ENCODE assay signal across 9 cellular contexts in the genomic region with DNA sequence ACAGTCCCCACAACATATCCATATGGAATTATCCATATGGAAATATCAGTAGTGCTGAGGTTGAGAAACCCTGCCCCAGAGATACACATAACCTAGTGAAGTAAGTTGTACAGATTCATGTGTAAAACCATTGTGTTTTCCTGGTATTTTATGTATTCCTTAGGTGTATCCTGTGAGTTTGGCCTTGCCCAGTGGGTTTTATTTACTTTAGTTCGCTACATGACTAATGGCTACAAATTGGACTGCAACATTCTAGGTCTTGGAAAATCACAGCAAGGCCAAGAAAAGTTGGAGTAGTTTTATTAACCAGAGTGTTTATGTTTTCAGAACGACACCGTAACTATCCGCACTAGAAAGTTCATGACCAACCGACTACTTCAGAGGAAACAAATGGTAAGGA. TPM values are rescaled to one million over a fixed set of nuclear protein-coding genes. Genes with fewer than 3 reads are reported as not detected.
DNase-seq lines count a peak whose midpoint lies in the region; ATAC-seq and TF ChIP-seq lines count a peak whose summit lies in the region.
"Had no signal": no experiment of that assay in that cellular context is flagged by ENCODE, and none has a peak within 500 bp of the region (broad histone marks: within the 10 kb centered on the region; RNA-seq: fewer than 3 reads in every experiment).

No MANE protein-coding gene starts in this region.

- ATAC-seq in DND-41 (ENCODE audit: insufficient read depth, low read depth) (no peak), PC-3 (peak; percentile 19), GM18502 (IDR thresholded peaks at IDR 0.05; ENCODE audit: poor library complexity, unreplicated experiment) (no peak), GM21367 (IDR thresholded peaks at IDR 0.05; ENCODE audit: unreplicated experiment) (no peak)

- H3K36me3 Mint-ChIP-seq in endodermal cell (ENCODE audit: low read depth) (peaks cover 50% of the 10 kb centered on the region), osteocyte (ENCODE audit: unreplicated experiment) (peaks cover 37% of the 10 kb centered on the region)

- H3K27me3 ChIP-seq in DND-41 (ENCODE audit: insufficient read depth, low read length, poor library complexity) (no peaks in the 10 kb centered on the region), PC-3 (ENCODE audit: low read length) (no peaks in the 10 kb centered on the region), endodermal cell (ENCODE audit: control insufficient read depth, insufficient read depth, low read length, poor library complexity, severe bottlenecking) (no peaks in the 10 kb centered on the region)

- CTCF ChIA-PET in PC-3 (lab: Charles Lee), result no interaction called here

- peak overlapping the region; percentile 67 for H3K9ac ChIP-seq in DND-41 (ENCODE audit: low read depth, low read length)
- peak overlapping the region; percentile 83 for H3K9ac ChIP-seq in PC-3 (ENCODE audit: low read length)
- peak overlapping the region; percentile 80 for H3K9ac ChIP-seq in endodermal cell (ENCODE audit: extremely low read depth, low read length, poor library complexity, severe bottlenecking)

- H2AFZ ChIP-seq in DND-41 (ENCODE audit: low read depth, low read length), result no peak overlapping the region
- H2AFZ ChIP-seq in PC-3 (ENCODE audit: low read length), result no peak overlapping the region

- peaks cover 47% of the 10 kb centered on the region for H3F3A ChIP-seq in PC-3 (ENCODE audit: low read length, unreplicated experiment)

- H3K79me2 ChIP-seq in DND-41 (ENCODE audit: insufficient read depth, low read length) (peaks cover 63% of the 10 kb centered on the region), PC-3 (ENCODE audit: low read length) (peaks cover 64% of the 10 kb centered on the region)

- POLR2A ChIA-PET in PC-3 (lab: Charles Lee; ENCODE audit: unreplicated experiment), result no interaction called here

- 90 to 96% methylated on average over 4 to 5 of the region's 5 CpGs for WGBS in endodermal cell (ENCODE audit: insufficient coverage in 1 of 2, insufficient read length in 1 of 2), 2 experiments

- H3K36me3 ChIP-seq in DND-41 (ENCODE audit: insufficient read depth, low read length) (peaks cover 57% of the 10 kb centered on the region), PC-3 (ENCODE audit: low read depth, low read length) (peaks cover 59% of the 10 kb centered on the region), endodermal cell (ENCODE audit: control insufficient read depth, insufficient read depth, low read length) (peaks cover 53% of the 10 kb centered on the region)

- H3K4me3 ChIP-seq in DND-41 (ENCODE audit: low read depth in 1 of 2, low read length in 2 of 2) (peak overlapping the region; percentile 95 to 96; a peak in 3 of 4 replicates), PC-3 (ENCODE audit: low read length) (peak overlapping the region; percentile 65), endodermal cell (ENCODE audit: low read length) (peak overlapping the region; percentile 98)

- no peaks in the 10 kb centered on the region for H3K9me2 ChIP-seq in PC-3 (replicated peaks; ENCODE audit: low read length)

- no TSS peak for BruUV-seq in PC-3 (replicated peaks; lab: Mats Ljungman, UMichigan)

- H3K4me2 ChIP-seq in DND-41 (ENCODE audit: insufficient read depth, low read length) (peak overlapping the region; percentile 90), PC-3 (ENCODE audit: low read length) (peak overlapping the region; percentile 76)

- intact Hi-C loops in PC-3 (cut with micrococcal nuclease), result no loop called here

- H3K27me3 Mint-ChIP-seq in endodermal cell (ENCODE audit: insufficient read depth), result no peaks in the 10 kb centered on the region
- no peaks in the 10 kb centered on the region for H3K27me3 Mint-ChIP-seq in osteocyte (ENCODE audit: unreplicated experiment)

- H3K27ac Mint-ChIP-seq in endodermal cell, result peak overlapping the region; percentile 76
- peak overlapping the region; percentile 74 for H3K27ac Mint-ChIP-seq in osteocyte (ENCODE audit: unreplicated experiment)

- H3K9me3 Mint-ChIP-seq in endodermal cell, result no peaks in the 10 kb centered on the region
- no peaks in the 10 kb centered on the region for H3K9me3 Mint-ChIP-seq in osteocyte (ENCODE audit: unreplicated experiment)

- H3K9me3 ChIP-seq in DND-41 (ENCODE audit: insufficient read depth, low read length, severe bottlenecking) (no peaks in the 10 kb centered on the region), PC-3 (ENCODE audit: low read length) (no peaks in the 10 kb centered on the region), endodermal cell (ENCODE audit: control insufficient read depth, low read length) (no peaks in the 10 kb centered on the region)

- H3K4me3 Mint-ChIP-seq in endodermal cell (peak overlapping the region; percentile 93), osteocyte (ENCODE audit: unreplicated experiment) (peak overlapping the region; percentile 85)

- H3K4me1 Mint-ChIP-seq in endodermal cell (peaks cover 35% of the 10 kb centered on the region), osteocyte (ENCODE audit: unreplicated experiment) (peaks cover 30% of the 10 kb centered on the region)

- H4K20me1 ChIP-seq in DND-41 (ENCODE audit: insufficient read depth, low read length) (peaks cover 55% of the 10 kb centered on the region), PC-3 (ENCODE audit: low read length) (peaks cover 59% of the 10 kb centered on the region)

- no peak for DNase-seq in DND-41
- peak; percentile 86 for DNase-seq in PC-3
- no peak for DNase-seq in endodermal cell
- no peak for DNase-seq in osteocyte (ENCODE audit: extremely low spot score, unreplicated experiment)
- DNase-seq in SHP77 (lab: John Stamatoyannopoulos, UW), result no peak
- DNase-seq in midbrain (lab: John Stamatoyannopoulos, UW), result no peak
- DNase-seq: NCI-H2171 had no signal

- H3K4me1 ChIP-seq in DND-41 (ENCODE audit: insufficient read depth, low read length), result peaks cover 61% of the 10 kb centered on the region
- H3K4me1 ChIP-seq in PC-3 (ENCODE audit: insufficient read depth, low read length), result peaks cover 43% of the 10 kb centered on the region
- peaks cover 23% of the 10 kb centered on the region for H3K4me1 ChIP-seq in endodermal cell (ENCODE audit: control insufficient read depth, insufficient read depth, low read length)

- TF ChIP-seq CTCF in DND-41 (IDR thresholded peaks at IDR 0.05; ENCODE audit: borderline replicate concordance, extremely low read depth, low read length, poor library complexity, severe bottlenecking), result no peak
- TF ChIP-seq CTCF in PC-3 (conservative IDR thresholded peaks at IDR 0.05; ENCODE audit: low read depth, low read length), result no peak
- no peak for TF ChIP-seq CTCF in endodermal cell (conservative IDR thresholded peaks at IDR 0.05)
- no peak for TF ChIP-seq CTCF in osteocyte (IDR thresholded peaks at IDR 0.05)

- H3K27ac ChIP-seq in DND-41 (ENCODE audit: low read length) (peak overlapping the region; percentile 96), PC-3 (ENCODE audit: low read length) (peak overlapping the region; percentile 22), endodermal cell (ENCODE audit: low read depth, low read length) (no peak overlapping the region)

RNA-seq across cellular contexts. Expression of a gene that starts 1.4 kb away (rescaled TPM):
- total RNA-seq in PC-3 (2014; rRNA removed) (7,274 and 9,576 TPM in 2 replicates), endodermal cell (1,000 to 10,000 TPM; 1,695 to 1,720 TPM), osteocyte (1,006 and 1,022 TPM in 2 replicates)
- 2,044 TPM for polyA plus RNA-seq in endodermal cell (2013, experiment 1 of 2)
- polyA plus RNA-seq in endodermal cell (2013, experiment 2 of 2), result 2,088 TPM

RNA-seq across cellular contexts. Expression of a gene that starts 5.7 kb away (rescaled TPM):
- total RNA-seq in PC-3 (2014; rRNA removed), result 97.0 and 97.2 TPM in 2 replicates
- 10 to 100 TPM; 28.2 to 28.6 TPM for total RNA-seq in endodermal cell
- 18.0 TPM for polyA plus RNA-seq in endodermal cell (2013, experiment 1 of 2)
- polyA plus RNA-seq in endodermal cell (2013, experiment 2 of 2), result 18.3 TPM
- total RNA-seq in osteocyte, result 16.6 and 19.5 TPM in 2 replicates
